ENCODE assay signal across 8 cellular contexts in genomic region chr5:95973793-95974325, GRCh38. TPM values are rescaled to one million over a fixed set of nuclear protein-coding genes. Genes with fewer than 3 reads are reported as not detected.
DNase-seq lines count a peak whose midpoint lies in the region; ATAC-seq, FAIRE-seq and TF ChIP-seq lines count a peak whose summit lies in the region.

No MANE protein-coding gene starts in this region.

- TF ChIP-seq CTCF in GM10248 (IDR thresholded peaks at IDR 0.05; ENCODE audit: control extremely low read depth, extremely low read depth, low read depth, missing control alignments) (no peak), H1 (IDR thresholded peaks at IDR 0.05; ENCODE audit: control extremely low read depth in 1 of 3, insufficient read depth in 1 of 3, low read depth in 1 of 3, low read length in 3 of 3) (no peak), uterus (IDR thresholded peaks at IDR 0.05) (no peak)

- no peak overlapping the region for H3K23ac ChIP-seq in H1 (ENCODE audit: insufficient read length)

- no peak overlapping the region for H2BK15ac ChIP-seq in H1 (ENCODE audit: low read length)

- TF ChIP-seq EP300 in H1 (IDR thresholded peaks at IDR 0.05; ENCODE audit: borderline replicate concordance in 1 of 2, low read depth in 2 of 2, low read length in 2 of 2), result no peak

- WGBS in H1 (ENCODE audit: extremely low coverage in 1 of 2, insufficient coverage in 1 of 2, insufficient read length in 1 of 2, insufficient replicate concordance in 2 of 2, low coverage in 1 of 2, low lambda C conversion rate in 2 of 2, missing lambda C conversion rate in 1 of 2), 2 experiments, result 88% methylated on average over 3 of the region's 3 CpGs; no CpG with 5 or more reads in 1 of the 2 experiments

- H4K8ac ChIP-seq in H1 (ENCODE audit: extremely low read depth, insufficient read depth, low read length), result no peak overlapping the region

- no peak overlapping the region for H3K18ac ChIP-seq in H1 (ENCODE audit: extremely low read depth, low read length)

- H3K4me3 ChIP-seq in H1 (ENCODE audit: extremely low read depth in 1 of 4, insufficient read depth in 2 of 4, low read depth in 3 of 4, low read length in 4 of 4) (no peak overlapping the region), uterus (no peak overlapping the region)

- H3K27ac ChIP-seq in H1 (ENCODE audit: low read depth, low read length) (no peak overlapping the region), uterus (no peak overlapping the region)

- H3K4me2 ChIP-seq in H1 (ENCODE audit: insufficient read depth in 1 of 2, low read depth in 2 of 2, low read length in 2 of 2), result no peak overlapping the region

- no peaks in the 10 kb centered on the region for H3K27me3 ChIP-seq in H1 (replicated peaks in 1 of 4; ENCODE audit: control insufficient read depth in 3 of 4, extremely low read depth in 1 of 4, insufficient read depth in 3 of 4, low read length in 3 of 4)
- H3K27me3 ChIP-seq in uterus, result no peaks in the 10 kb centered on the region

- H4K20me1 ChIP-seq in H1 (replicated peaks in 1 of 2; ENCODE audit: control insufficient read depth in 1 of 2, insufficient read depth in 2 of 2, low read length in 2 of 2), result no peaks in the 10 kb centered on the region

- TF ChIP-seq POLR2A in H1 (IDR thresholded peaks at IDR 0.05; ENCODE audit: control extremely low read depth in 1 of 2, low read depth in 2 of 2, low read length in 2 of 2) (no peak), uterus (IDR thresholded peaks at IDR 0.05) (no peak)

- H3K9me3 ChIP-seq in H1 (ENCODE audit: insufficient read depth in 2 of 2, low read depth in 1 of 2, low read length in 1 of 2) (no peaks in the 10 kb centered on the region), uterus (no peaks in the 10 kb centered on the region)

- no peak overlapping the region for H2BK5ac ChIP-seq in H1 (ENCODE audit: low read depth, low read length)

- CTCF ChIA-PET in GM10248 (lab: Yijun Ruan, JAX), result interaction anchor here (1.3 to 3.2 kb wide), 9 partner anchors 9 to 640 kb away, joined by 3 to 12 read pairs (median 5); partner anchors contain the start of gene ELL2
- CTCF ChIA-PET in H1 (lab: Charles Lee; ENCODE audit: partially characterized antibody), result interaction anchor here (0.6 to 1.6 kb wide), 4 partner anchors 15 to 1069 kb away, joined by 3 to 4 read pairs (median 3); no protein-coding TSS in a partner anchor

- POLR2A ChIA-PET in GM10248 (lab: Yijun Ruan, JAX) (no interaction called here), H1 (lab: Charles Lee; ENCODE audit: partially characterized antibody) (interaction anchor here (1.5 kb wide), 1 partner anchor 11 kb away, joined by 4 read pairs; no protein-coding TSS in a partner anchor)

- no peak overlapping the region for H3K9ac ChIP-seq in H1 (replicated peaks in 1 of 4; ENCODE audit: extremely low read depth in 1 of 4, low read depth in 3 of 4, low read length in 3 of 4)

- no peaks in the 10 kb centered on the region for H3K36me3 ChIP-seq in H1 (ENCODE audit: control insufficient read depth in 2 of 4, insufficient read depth in 4 of 4, low read length in 3 of 4)
- H3K36me3 ChIP-seq in uterus, result no peaks in the 10 kb centered on the region

- peak overlapping the region; percentile 55 for H4K91ac ChIP-seq in H1 (replicated peaks; ENCODE audit: insufficient read length, low read length)

- no peaks in the 10 kb centered on the region for H3K23me2 ChIP-seq in H1 (ENCODE audit: low read depth, low read length)

- H2BK12ac ChIP-seq in H1 (ENCODE audit: low read depth, low read length), result no peak overlapping the region

- no peak overlapping the region for H2AFZ ChIP-seq in H1 (ENCODE audit: low read length)

- peak; percentile 16 for FAIRE-seq in HTR-8/SVneo (lab: Jason Lieb, UNC)
- no peak for FAIRE-seq in H1 (lab: Jason Lieb, UNC)

- no peak overlapping the region for H2BK120ac ChIP-seq in H1 (replicated peaks; ENCODE audit: low read depth, low read length)

- DNase-seq in GM10248 (ENCODE audit: extremely low spot score) (peak; percentile 31), HTR-8/SVneo (ENCODE audit: insufficient read length, low spot score) (no peak), H1 (ENCODE audit: low read depth in 1 of 2, low spot score in 2 of 2) (no peak), uterus (no peak), GF-D8 (lab: John Stamatoyannopoulos, UW) (no peak), NCI-H2107 (lab: John Stamatoyannopoulos, UW) (no peak), left lobe of liver (ENCODE audit: low spot score) (no peak)

- H3K79me1 ChIP-seq in H1 (ENCODE audit: low read depth, low read length), result no peaks in the 10 kb centered on the region

- no peak overlapping the region for H3K56ac ChIP-seq in H1 (replicated peaks; ENCODE audit: insufficient read length, low read depth, low read length)

- H3K79me2 ChIP-seq in H1 (ENCODE audit: control insufficient read depth in 1 of 2, insufficient read depth in 2 of 2, low read length in 2 of 2), result no peaks in the 10 kb centered on the region

- TF ChIP-seq RAD21 in H1 (IDR thresholded peaks at IDR 0.05 in 1 of 2, conservative IDR thresholded peaks at IDR 0.05 in 1 of 2; ENCODE audit: low read depth in 2 of 2, low read length in 2 of 2), result no peak

- H3K14ac ChIP-seq in H1 (ENCODE audit: insufficient read length), result no peak overlapping the region

- ATAC-seq in GM21447 (IDR thresholded peaks at IDR 0.05; ENCODE audit: unreplicated experiment) (peak; percentile 89), left lobe of liver (no peak)

- H2BK20ac ChIP-seq in H1 (ENCODE audit: low read length), result no peak overlapping the region

- H4K5ac ChIP-seq in H1 (ENCODE audit: insufficient read length, low read depth, low read length), result no peak overlapping the region

- H3K4me1 ChIP-seq in H1 (replicated peaks in 1 of 4; ENCODE audit: control insufficient read depth in 3 of 4, insufficient read depth in 4 of 4, low read length in 3 of 4), result no peaks in the 10 kb centered on the region
- no peaks in the 10 kb centered on the region for H3K4me1 ChIP-seq in uterus

- no peak overlapping the region for H2AK5ac ChIP-seq in H1 (ENCODE audit: low read depth, low read length)

- intact Hi-C loops in uterus (cut with DNase I; ENCODE audit: low total_unique reads), result no loop called here

- no peak overlapping the region for H3K4ac ChIP-seq in H1 (replicated peaks; ENCODE audit: insufficient read length, low read depth, low read length)

TF ChIP-seq in H1, 55 proteins besides CTCF, POLR2A, EP300 and RAD21:
- TF ChIP-seq PHF8 (conservative IDR thresholded peaks at IDR 0.05; ENCODE audit: low read depth, low read length) (no peak), SP1 (IDR thresholded peaks at IDR 0.05; ENCODE audit: low read depth, low read length) (no peak), SRF (IDR thresholded peaks at IDR 0.05; ENCODE audit: low read depth, low read length) (no peak), NRF1 (IDR thresholded peaks at IDR 0.05; ENCODE audit: low read depth, low read length) (no peak), RXRA (IDR thresholded peaks at IDR 0.05; ENCODE audit: insufficient read depth, low read depth, low read length) (no peak), MAFK (IDR thresholded peaks at IDR 0.05; ENCODE audit: low read depth, low read length) (no peak), SUZ12 (IDR thresholded peaks at IDR 0.05; ENCODE audit: low read length) (no peak), JUND (IDR thresholded peaks at IDR 0.05; ENCODE audit: low read length) (no peak), GABPA (IDR thresholded peaks at IDR 0.05; ENCODE audit: borderline replicate concordance, insufficient read depth, low read length) (no peak), EZH2 (IDR thresholded peaks at IDR 0.05; ENCODE audit: low read depth, low read length, severe bottlenecking) (no peak), TEAD4 (IDR thresholded peaks at IDR 0.05; ENCODE audit: low read depth, low read length) (no peak), CBX8 (IDR thresholded peaks at IDR 0.05; ENCODE audit: borderline replicate concordance, low read depth, low read length) (no peak), SP4 (IDR thresholded peaks at IDR 0.05; ENCODE audit: low read length) (no peak), SIX5 (IDR thresholded peaks at IDR 0.05; ENCODE audit: low read depth, low read length) (no peak), CHD2 (IDR thresholded peaks at IDR 0.05; ENCODE audit: low read length) (no peak)

RNA-seq across cellular contexts. Expression of gene ELL2, which starts 12.2 kb away (rescaled TPM):
- 21.7 and 29.4 TPM in 2 replicates for total RNA-seq in H1 (2021; fragmentation: NEBNext Ultra II Directional; extraction: Animal tissue kit (Norgen Biotek cat#: 25700))
- 4.0 and 6.3 TPM in 2 replicates for polyA plus RNA-seq in H1 (2011; rRNA removed)
- polyA plus RNA-seq in H1 (2011; cell fraction: cytosol; rRNA removed), result 7.1 TPM
- polyA plus RNA-seq in H1 (2011; cell fraction: nucleus; rRNA removed), result 13.8 TPM
- 7.5 to 11.3 TPM (median 7.8 TPM) in 4 replicates for polyA plus RNA-seq in H1 (2012, experiment 1 of 2)
- polyA plus RNA-seq in H1 (2012, experiment 2 of 2), result 1.0 TPM
- 16.5 TPM for polyA plus RNA-seq in H1 (2013, experiment 1 of 2)
- 14.7 TPM for polyA plus RNA-seq in H1 (2013, experiment 2 of 2)
- polyA minus RNA-seq in H1 (2011; rRNA and poly(A)+ RNA removed), result 23.0 and 24.2 TPM in 2 replicates
- polyA minus RNA-seq in H1 (2011; cell fraction: cytosol; rRNA and poly(A)+ RNA removed), result 12.3 TPM
- polyA minus RNA-seq in H1 (2011; cell fraction: nucleus; rRNA and poly(A)+ RNA removed), result 79.7 TPM
- total RNA-seq in uterus (10 to 100 TPM in 2 of 4 donors, 1 to 10 TPM in 2; 2.3 to 53.2 (median 16.0) TPM), left lobe of liver (76.4 TPM)
